In the genomic region with DNA sequence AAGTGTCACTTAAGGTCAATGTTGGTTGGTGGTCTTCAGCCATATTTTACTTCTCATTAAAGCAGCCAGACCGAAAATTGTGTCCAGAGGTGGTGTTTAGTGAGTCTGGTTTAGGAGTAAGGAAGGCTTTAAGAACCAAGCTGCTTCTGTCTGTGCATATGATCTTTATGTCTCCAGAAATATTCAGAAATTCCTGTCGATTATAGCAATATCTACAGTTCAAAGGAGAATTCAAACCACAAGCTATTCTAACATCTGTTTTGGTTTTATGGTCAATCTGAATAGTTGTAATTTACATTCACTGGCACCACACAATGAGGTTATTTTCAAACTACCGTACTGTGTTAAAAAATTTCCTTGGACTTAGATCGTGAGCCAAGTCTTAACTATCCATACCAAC, we compare ENCODE assay signal across 32 cellular contexts. TPM values are rescaled to one million over a fixed set of nuclear protein-coding genes. Genes with fewer than 3 reads are reported as not detected.
"Had no signal": no experiment of that assay in that cellular context is flagged by ENCODE, and none has a peak within 500 bp of the region (broad histone marks: within the 10 kb centered on the region; RNA-seq: fewer than 3 reads in every experiment).

No MANE protein-coding gene starts in this region.

- H3K9ac ChIP-seq: parathyroid adenoma had no signal

- H2AFZ ChIP-seq: parathyroid adenoma had no signal

- DNase-seq: activated CD4-positive, alpha-beta memory T cell treated with anti-CD3 and anti-CD28 coated beads, Interleukin-2, amount 10 ng/mL, durations not matched to agents 7 days and 5 days; activated CD4-positive, alpha-beta T cell treated with anti-CD3 and anti-CD28 coated beads, Interleukin-2, amount 10 ng/mL, durations not matched to agents 7 days and 5 days; activated CD4-positive, CD25-positive, alpha-beta regulatory T cell treated with anti-CD3 and anti-CD28 coated beads, Interleukin-2, amount 50 U/mL, for 72 hours; activated gamma-delta T cell treated with Interleukin-2 at 50 U/mL for 16 hours; activated naive CD4-positive, alpha-beta T cell treated with anti-CD3 and anti-CD28 coated beads, Interleukin-2, amount 50 U/mL, for 16 hours; activated T-cell treated with anti-CD3 and anti-CD28 coated beads, Interleukin-2, amount 50 U/mL, for 4 hours; cerebellar nuclear complex; colonic mucosa; effector CD8-positive, alpha-beta T cell; esophagus squamous epithelium; heart right ventricle; midbrain; naive thymus-derived CD4-positive, alpha-beta T cell; occipital lobe; psoas muscle; sigmoid colon; stimulated activated naive CD4-positive, alpha-beta T cell treated with Interleukin-2 at 50 U/mL for 16 hours; T-helper 17 cell; T1000; testis; transverse colon had no signal

- H3K9me3 ChIP-seq: colonic mucosa, esophagus squamous epithelium, psoas muscle, sigmoid colon, testis, transverse colon had no signal

- H3K4me3 ChIP-seq: cardiac muscle cell, colonic mucosa, esophagus squamous epithelium, heart right ventricle, psoas muscle, sigmoid colon, testis, transverse colon had no signal

- H3K36me3 Mint-ChIP-seq: brain; memory B cell; naive thymus-derived CD4-positive, alpha-beta T cell had no signal

- ATAC-seq: activated T-cell treated with anti-CD3 and anti-CD28 coated beads, Interleukin-2, amount 50 U/mL, for 4 hours; activated T-helper 17 cell treated with anti-CD3 and anti-CD28 coated beads, Interleukin-2, amount 50 U/mL, for 72 hours; heart right ventricle; psoas muscle; T-helper 17 cell had no signal

- H3K79me2 ChIP-seq: parathyroid adenoma had no signal

- H3K27ac ChIP-seq: cardiac muscle cell, colonic mucosa, epithelial cell of prostate, esophagus squamous epithelium, heart right ventricle, parathyroid adenoma, psoas muscle, sigmoid colon, testis, transverse colon had no signal

- H3K27me3 ChIP-seq: cardiac muscle cell, colonic mucosa, esophagus squamous epithelium, heart right ventricle, sigmoid colon, testis, transverse colon had no signal

- H3K36me3 ChIP-seq: cardiac muscle cell, colonic mucosa, esophagus squamous epithelium, heart right ventricle, sigmoid colon, transverse colon had no signal

- H3K4me3 Mint-ChIP-seq: activated CD4-positive, alpha-beta memory T cell treated with anti-CD3 and anti-CD28 coated beads, Interleukin-2, amount 10 ng/mL, durations not matched to agents 7 days and 5 days; activated CD4-positive, alpha-beta T cell treated with anti-CD3 and anti-CD28 coated beads, Interleukin-2, amount 10 ng/mL, durations not matched to agents 7 days and 5 days; activated T-cell treated with anti-CD3 and anti-CD28 coated beads, Interleukin-2, amount 50 U/mL, for 4 hours; activated T-helper 17 cell treated with anti-CD3 and anti-CD28 coated beads, Interleukin-2, amount 50 U/mL, for 72 hours; brain; memory B cell; naive thymus-derived CD4-positive, alpha-beta T cell; neural crest cell; T-helper 17 cell had no signal

- H3K9me3 Mint-ChIP-seq: activated CD4-positive, alpha-beta memory T cell treated with anti-CD3 and anti-CD28 coated beads, Interleukin-2, amount 10 ng/mL, durations not matched to agents 7 days and 5 days; activated CD4-positive, alpha-beta T cell treated with anti-CD3 and anti-CD28 coated beads, Interleukin-2, amount 10 ng/mL, durations not matched to agents 7 days and 5 days; activated T-cell treated with anti-CD3 and anti-CD28 coated beads, Interleukin-2, amount 50 U/mL, for 4 hours; activated T-helper 17 cell treated with anti-CD3 and anti-CD28 coated beads, Interleukin-2, amount 50 U/mL, for 72 hours had no signal

- H3K4me1 Mint-ChIP-seq: activated CD4-positive, alpha-beta memory T cell treated with anti-CD3 and anti-CD28 coated beads, Interleukin-2, amount 10 ng/mL, durations not matched to agents 7 days and 5 days; activated CD4-positive, alpha-beta T cell treated with anti-CD3 and anti-CD28 coated beads, Interleukin-2, amount 10 ng/mL, durations not matched to agents 7 days and 5 days; activated T-helper 17 cell treated with anti-CD3 and anti-CD28 coated beads, Interleukin-2, amount 50 U/mL, for 72 hours; memory B cell; naive thymus-derived CD4-positive, alpha-beta T cell; neural crest cell; T-helper 17 cell had no signal

- H3K4me1 ChIP-seq: colonic mucosa, esophagus squamous epithelium, parathyroid adenoma, psoas muscle, sigmoid colon, testis, transverse colon had no signal

- H3K27ac Mint-ChIP-seq: activated CD4-positive, alpha-beta memory T cell treated with anti-CD3 and anti-CD28 coated beads, Interleukin-2, amount 10 ng/mL, durations not matched to agents 7 days and 5 days; activated CD4-positive, alpha-beta T cell treated with anti-CD3 and anti-CD28 coated beads, Interleukin-2, amount 10 ng/mL, durations not matched to agents 7 days and 5 days; activated T-helper 17 cell treated with anti-CD3 and anti-CD28 coated beads, Interleukin-2, amount 50 U/mL, for 72 hours; brain; memory B cell; naive thymus-derived CD4-positive, alpha-beta T cell; T-helper 17 cell had no signal

RNA-seq across cellular contexts. Expression of a gene that starts 11.3 kb away (rescaled TPM):
- total RNA-seq: activated CD4-positive, alpha-beta memory T cell treated with anti-CD3 and anti-CD28 coated beads, Interleukin-2, amount 10 ng/mL, durations not matched to agents 7 days and 5 days; activated CD4-positive, alpha-beta T cell treated with anti-CD3 and anti-CD28 coated beads, Interleukin-2, amount 10 ng/mL, durations not matched to agents 7 days and 5 days; activated T-cell treated with anti-CD3 and anti-CD28 coated beads, Interleukin-2, amount 50 U/mL, for 4 hours; activated T-helper 17 cell treated with anti-CD3 and anti-CD28 coated beads, Interleukin-2, amount 50 U/mL, for 72 hours; cardiac muscle cell; colonic mucosa; dermis microvascular lymphatic vessel endothelial cell; esophagus squamous epithelium; fibroblast of villous mesenchyme; heart right ventricle; kidney epithelial cell; lower leg skin; naive thymus-derived CD4-positive, alpha-beta T cell; neural crest cell; psoas muscle; sigmoid colon; T-helper 17 cell; transverse colon had no signal
